In genomic region chr19:4115818-4116385, GRCh38 we compare ENCODE assay signal across 1 cellular context.
TF ChIP-seq lines count a peak whose summit lies in the region.

No MANE protein-coding gene starts in this region.

TF ChIP-seq in HepG2, 621 proteins besides CTCF, POLR2A, EP300 and RAD21:
- TF ChIP-seq POLR2G (IDR thresholded peaks at IDR 0.05; ENCODE audit: low read depth, low read length) (0 out of 2 replicates have a peak, but pooled peaks have one; percentile 2), ZNF766 (CRISPR knock-in tag; IDR thresholded peaks at IDR 0.05; ENCODE audit: borderline replicate concordance) (no peak)
